In the genomic region with DNA sequence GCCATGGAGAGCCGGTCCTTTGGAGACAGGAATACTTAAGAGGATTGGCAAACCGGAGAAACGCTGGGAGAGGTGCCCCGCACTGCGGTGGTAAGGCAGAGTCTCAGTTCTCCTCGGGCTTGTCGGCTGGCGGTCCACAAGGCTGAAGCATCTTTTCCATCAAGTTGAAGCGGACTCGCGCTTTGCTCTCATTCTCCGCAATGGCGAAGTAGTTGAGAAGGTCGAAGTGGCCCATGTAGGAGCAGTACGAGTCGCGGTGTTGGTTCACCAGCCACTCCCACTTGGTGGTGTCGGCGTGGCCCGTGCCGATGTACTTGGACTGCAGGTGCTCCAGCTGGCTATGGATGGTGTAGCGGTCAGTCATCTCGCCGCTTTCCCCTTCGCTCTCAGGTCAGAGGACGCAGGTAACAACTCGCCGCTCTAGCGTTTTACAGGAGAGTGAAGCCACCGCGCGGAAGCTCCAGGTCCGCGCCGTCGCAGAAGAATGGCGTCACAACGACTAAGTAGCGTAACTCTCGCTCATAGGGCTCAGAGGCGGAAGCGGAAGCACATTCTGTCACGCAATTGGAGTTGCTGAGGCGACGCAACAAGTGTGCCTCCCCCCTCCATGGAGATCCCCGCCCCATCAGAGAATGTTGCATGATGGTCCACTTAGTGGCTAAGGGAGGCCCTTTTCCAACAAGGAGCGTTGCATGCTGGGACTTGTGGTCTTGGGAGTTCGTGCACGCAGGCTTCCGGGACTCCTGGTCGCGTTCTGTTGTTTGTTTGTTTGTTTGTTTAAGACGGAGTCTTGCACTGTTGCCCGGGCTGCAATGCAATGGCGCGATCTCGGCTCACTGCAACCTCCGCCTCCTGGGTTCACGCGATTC, we compare ENCODE assay signal across 1 cellular context.
TF ChIP-seq lines count a peak whose summit lies in the region.

A gene (minus strand): TSS at position 440 of the 869 bp plus-strand sequence. CDS start 76 bp downstream, at position 364.

TF ChIP-seq in K562, 482 proteins besides CTCF, POLR2A, EP300 and RAD21 (continued from another document and continues in another):
- TF ChIP-seq, protein P1, sequence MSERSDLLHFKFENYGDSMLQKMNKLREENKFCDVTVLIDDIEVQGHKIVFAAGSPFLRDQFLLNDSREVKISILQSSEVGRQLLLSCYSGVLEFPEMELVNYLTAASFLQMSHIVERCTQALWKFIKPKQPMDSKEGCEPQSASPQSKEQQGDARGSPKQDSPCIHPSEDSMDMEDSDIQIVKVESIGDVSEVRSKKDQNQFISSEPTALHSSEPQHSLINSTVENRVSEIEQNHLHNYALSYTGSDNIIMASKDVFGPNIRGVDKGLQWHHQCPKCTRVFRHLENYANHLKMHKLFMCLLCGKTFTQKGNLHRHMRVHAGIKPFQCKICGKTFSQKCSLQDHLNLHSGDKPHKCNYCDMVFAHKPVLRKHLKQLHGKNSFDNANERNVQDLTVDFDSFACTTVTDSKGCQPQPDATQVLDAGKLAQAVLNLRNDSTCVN (CRISPR knock-in tag; IDR thresholded peaks at IDR 0.05): no peak
- TF ChIP-seq CHD2 (IDR thresholded peaks at IDR 0.05; ENCODE audit: low read depth, low read length) (0 out of 2 replicates have a peak, but pooled peaks have one; percentile 45), RB1 (IDR thresholded peaks at IDR 0.05; ENCODE audit: low read depth) (peak; percentile 71; the same call in 1 of the 2 replicates), POU5F1 (IDR thresholded peaks at IDR 0.05; ENCODE audit: borderline replicate concordance, low read depth, low read length, partially characterized antibody) (peak; percentile 79), CSDE1 (IDR thresholded peaks at IDR 0.05) (peak in 1 of 2 experiments; percentile 97; a peak in 2 of 4 replicates), ZNF41 (CRISPR knock-in tag; conservative IDR thresholded peaks at IDR 0.05) (no peak), NFIX (CRISPR knock-in tag; IDR thresholded peaks at IDR 0.05; ENCODE audit: low read depth) (no peak), TBP (optimal IDR thresholded peaks at IDR 0.05; ENCODE audit: low read depth, low read length) (peak; percentile 97), ZBTB7A (IDR thresholded peaks at IDR 0.05; ENCODE audit: borderline replicate concordance, control insufficient read depth, low read depth, low read length) (no peak), ZNF3 (CRISPR knock-in tag; IDR thresholded peaks at IDR 0.05) (no peak), IRF2 (CRISPR knock-in tag; IDR thresholded peaks at IDR 0.05) (no peak), SP1 (CRISPR knock-in tag; IDR thresholded peaks at IDR 0.05) (peak; percentile 100), RBM39 (optimal IDR thresholded peaks at IDR 0.05; ENCODE audit: low read depth, low read length) (no peak), ZNF668 (CRISPR knock-in tag; IDR thresholded peaks at IDR 0.05) (no peak), CBX5 (IDR thresholded peaks at IDR 0.05; ENCODE audit: borderline replicate concordance, low read depth) (no peak; the same call in 1 of the 2 replicates), KLF10 (CRISPR knock-in tag; IDR thresholded peaks at IDR 0.05) (no peak), CBX2 (IDR thresholded peaks at IDR 0.05; ENCODE audit: insufficient read depth, low read length, poor library complexity, severe bottlenecking) (no peak), PHF8 (IDR thresholded peaks at IDR 0.05; ENCODE audit: borderline replicate concordance, low read length) (peak; percentile 97), ZNF445 (CRISPR knock-in tag; IDR thresholded peaks at IDR 0.05; ENCODE audit: low read depth) (no peak), RFX7 (CRISPR knock-in tag; IDR thresholded peaks at IDR 0.05) (no peak), ATF7 (IDR thresholded peaks at IDR 0.05) (peak; percentile 95), PHF21A (IDR thresholded peaks at IDR 0.05; ENCODE audit: borderline replicate concordance, low read depth) (no peak), STAG1 (CRISPR knock-in tag; IDR thresholded peaks at IDR 0.05; ENCODE audit: borderline replicate concordance) (no peak), ZBTB8A (IDR thresholded peaks at IDR 0.05; ENCODE audit: partially characterized antibody) (no peak), FIP1L1 (IDR thresholded peaks at IDR 0.05; ENCODE audit: low read depth, low read length, poor library complexity, severe bottlenecking) (no peak), CEBPB (tag; IDR thresholded peaks at IDR 0.05) (peak; percentile 42; the same call in 1 of the 2 replicates)
- TF ChIP-seq, protein P2, sequence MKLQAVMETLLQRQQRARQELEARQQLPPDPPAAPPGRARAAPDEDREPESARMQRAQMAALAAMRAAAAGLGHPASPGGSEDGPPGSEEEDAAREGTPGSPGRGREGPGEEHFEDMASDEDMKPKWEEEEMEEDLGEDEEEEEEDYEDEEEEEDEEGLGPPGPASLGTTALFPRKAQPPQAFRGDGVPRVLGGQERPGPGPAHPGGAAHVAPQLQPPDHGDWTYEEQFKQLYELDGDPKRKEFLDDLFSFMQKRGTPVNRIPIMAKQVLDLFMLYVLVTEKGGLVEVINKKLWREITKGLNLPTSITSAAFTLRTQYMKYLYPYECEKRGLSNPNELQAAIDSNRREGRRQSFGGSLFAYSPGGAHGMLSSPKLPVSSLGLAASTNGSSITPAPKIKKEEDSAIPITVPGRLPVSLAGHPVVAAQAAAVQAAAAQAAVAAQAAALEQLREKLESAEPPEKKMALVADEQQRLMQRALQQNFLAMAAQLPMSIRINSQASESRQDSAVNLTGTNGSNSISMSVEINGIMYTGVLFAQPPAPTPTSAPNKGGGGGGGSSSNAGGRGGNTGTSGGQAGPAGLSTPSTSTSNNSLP (IDR thresholded peaks at IDR 0.05; ENCODE audit: borderline replicate concordance, low read depth, low read length): no peak
- TF ChIP-seq, protein P3, sequence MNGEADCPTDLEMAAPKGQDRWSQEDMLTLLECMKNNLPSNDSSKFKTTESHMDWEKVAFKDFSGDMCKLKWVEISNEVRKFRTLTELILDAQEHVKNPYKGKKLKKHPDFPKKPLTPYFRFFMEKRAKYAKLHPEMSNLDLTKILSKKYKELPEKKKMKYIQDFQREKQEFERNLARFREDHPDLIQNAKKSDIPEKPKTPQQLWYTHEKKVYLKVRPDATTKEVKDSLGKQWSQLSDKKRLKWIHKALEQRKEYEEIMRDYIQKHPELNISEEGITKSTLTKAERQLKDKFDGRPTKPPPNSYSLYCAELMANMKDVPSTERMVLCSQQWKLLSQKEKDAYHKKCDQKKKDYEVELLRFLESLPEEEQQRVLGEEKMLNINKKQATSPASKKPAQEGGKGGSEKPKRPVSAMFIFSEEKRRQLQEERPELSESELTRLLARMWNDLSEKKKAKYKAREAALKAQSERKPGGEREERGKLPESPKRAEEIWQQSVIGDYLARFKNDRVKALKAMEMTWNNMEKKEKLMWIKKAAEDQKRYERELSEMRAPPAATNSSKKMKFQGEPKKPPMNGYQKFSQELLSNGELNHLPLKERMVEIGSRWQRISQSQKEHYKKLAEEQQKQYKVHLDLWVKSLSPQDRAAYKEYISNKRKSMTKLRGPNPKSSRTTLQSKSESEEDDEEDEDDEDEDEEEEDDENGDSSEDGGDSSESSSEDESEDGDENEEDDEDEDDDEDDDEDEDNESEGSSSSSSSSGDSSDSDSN (IDR thresholded peaks at IDR 0.05; ENCODE audit: borderline replicate concordance in 1 of 2, low read depth in 2 of 2, low read length in 2 of 2): no peak
- TF ChIP-seq, protein P4, sequence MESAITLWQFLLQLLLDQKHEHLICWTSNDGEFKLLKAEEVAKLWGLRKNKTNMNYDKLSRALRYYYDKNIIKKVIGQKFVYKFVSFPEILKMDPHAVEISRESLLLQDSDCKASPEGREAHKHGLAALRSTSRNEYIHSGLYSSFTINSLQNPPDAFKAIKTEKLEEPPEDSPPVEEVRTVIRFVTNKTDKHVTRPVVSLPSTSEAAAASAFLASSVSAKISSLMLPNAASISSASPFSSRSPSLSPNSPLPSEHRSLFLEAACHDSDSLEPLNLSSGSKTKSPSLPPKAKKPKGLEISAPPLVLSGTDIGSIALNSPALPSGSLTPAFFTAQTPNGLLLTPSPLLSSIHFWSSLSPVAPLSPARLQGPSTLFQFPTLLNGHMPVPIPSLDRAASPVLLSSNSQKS (CRISPR knock-in tag; IDR thresholded peaks at IDR 0.05): no peak
- TF ChIP-seq, protein P5, sequence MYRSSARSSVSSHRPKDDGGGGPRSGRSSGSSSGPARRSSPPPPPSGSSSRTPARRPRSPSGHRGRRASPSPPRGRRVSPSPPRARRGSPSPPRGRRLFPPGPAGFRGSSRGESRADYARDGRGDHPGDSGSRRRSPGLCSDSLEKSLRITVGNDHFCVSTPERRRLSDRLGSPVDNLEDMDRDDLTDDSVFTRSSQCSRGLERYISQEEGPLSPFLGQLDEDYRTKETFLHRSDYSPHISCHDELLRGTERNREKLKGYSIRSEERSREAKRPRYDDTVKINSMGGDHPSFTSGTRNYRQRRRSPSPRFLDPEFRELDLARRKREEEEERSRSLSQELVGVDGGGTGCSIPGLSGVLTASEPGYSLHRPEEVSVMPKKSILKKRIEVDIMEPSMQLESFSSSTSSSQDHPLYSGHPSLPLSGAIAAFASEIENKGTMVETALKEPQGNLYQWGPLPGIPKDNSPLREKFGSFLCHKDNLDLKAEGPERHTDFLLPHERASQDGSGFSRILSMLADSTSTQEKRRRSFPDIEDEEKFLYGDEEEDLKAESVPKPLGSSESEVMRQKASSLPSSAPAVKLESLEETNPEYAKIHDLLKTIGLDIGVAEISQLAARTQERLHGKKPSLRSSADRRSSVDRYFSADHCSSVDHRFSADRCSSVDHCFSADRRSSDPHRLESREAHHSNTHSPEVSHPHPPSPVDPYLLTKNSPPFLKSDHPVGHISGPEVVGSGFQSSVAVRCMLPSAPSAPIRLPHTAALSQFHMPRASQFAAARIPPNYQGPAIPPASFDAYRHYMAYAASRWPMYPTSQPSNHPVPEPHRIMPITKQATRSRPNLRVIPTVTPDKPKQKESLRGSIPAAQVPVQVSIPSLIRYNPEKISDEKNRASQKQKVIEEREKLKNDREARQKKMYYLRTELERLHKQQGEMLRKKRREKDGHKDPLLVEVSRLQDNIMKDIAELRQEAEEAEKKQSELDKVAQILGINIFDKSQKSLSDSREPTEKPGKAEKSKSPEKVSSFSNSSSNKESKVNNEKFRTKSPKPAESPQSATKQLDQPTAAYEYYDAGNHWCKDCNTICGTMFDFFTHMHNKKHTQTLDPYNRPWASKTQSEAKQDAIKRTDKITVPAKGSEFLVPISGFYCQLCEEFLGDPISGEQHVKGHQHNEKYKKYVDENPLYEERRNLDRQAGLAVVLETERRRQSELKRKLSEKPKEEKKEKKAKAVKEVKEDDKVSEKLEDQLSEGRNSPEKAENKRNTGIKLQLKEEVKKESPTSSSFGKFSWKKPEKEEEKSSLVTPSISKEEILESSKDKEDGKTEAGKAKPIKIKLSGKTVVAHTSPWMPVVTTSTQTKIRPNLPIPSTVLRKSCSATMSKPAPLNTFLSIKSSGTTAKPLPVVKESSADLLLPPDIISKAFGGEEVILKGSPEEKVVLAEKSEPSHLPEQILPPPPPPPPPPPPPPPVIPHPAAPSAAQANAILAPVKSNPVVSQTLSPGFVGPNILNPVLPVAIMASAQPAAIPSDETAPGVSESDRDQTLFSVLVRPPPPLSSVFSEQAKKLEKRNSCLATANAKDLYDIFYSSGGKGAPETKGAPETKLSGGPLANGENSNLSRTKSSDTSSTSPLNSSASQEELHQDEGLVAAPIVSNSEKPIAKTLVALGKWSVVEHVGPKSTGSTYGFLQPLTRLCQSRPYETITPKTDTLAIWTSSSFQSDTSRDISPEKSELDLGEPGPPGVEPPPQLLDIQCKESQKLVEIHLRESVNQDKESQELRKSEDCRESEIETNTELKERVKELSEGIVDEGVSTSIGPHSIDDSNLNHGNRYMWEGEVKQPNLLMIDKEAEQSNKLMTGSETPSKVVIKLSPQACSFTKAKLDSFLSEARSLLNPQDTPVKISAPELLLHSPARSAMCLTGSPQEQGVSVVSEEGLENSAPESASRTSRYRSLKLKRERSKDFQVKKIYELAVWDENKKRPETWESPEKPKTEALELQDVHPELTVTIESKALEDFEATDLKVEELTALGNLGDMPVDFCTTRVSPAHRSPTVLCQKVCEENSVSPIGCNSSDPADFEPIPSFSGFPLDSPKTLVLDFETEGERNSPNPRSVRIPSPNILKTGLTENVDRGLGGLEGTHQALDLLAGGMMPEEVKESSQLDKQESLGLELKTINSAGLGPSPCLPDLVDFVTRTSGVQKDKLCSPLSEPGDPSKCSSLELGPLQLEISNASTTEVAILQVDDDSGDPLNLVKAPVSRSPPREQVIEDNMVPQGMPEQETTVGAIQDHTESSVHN (IDR thresholded peaks at IDR 0.05; ENCODE audit: borderline replicate concordance in 1 of 2, low read depth in 1 of 2): no peak
- TF ChIP-seq, protein P6, sequence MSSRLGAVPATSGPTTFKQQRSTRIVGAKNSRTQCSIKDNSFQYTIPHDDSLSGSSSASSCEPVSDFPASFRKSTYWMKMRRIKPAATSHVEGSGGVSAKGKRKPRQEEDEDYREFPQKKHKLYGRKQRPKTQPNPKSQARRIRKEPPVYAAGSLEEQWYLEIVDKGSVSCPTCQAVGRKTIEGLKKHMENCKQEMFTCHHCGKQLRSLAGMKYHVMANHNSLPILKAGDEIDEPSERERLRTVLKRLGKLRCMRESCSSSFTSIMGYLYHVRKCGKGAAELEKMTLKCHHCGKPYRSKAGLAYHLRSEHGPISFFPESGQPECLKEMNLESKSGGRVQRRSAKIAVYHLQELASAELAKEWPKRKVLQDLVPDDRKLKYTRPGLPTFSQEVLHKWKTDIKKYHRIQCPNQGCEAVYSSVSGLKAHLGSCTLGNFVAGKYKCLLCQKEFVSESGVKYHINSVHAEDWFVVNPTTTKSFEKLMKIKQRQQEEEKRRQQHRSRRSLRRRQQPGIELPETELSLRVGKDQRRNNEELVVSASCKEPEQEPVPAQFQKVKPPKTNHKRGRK (tag; IDR thresholded peaks at IDR 0.05): no peak
- TF ChIP-seq, protein P7, sequence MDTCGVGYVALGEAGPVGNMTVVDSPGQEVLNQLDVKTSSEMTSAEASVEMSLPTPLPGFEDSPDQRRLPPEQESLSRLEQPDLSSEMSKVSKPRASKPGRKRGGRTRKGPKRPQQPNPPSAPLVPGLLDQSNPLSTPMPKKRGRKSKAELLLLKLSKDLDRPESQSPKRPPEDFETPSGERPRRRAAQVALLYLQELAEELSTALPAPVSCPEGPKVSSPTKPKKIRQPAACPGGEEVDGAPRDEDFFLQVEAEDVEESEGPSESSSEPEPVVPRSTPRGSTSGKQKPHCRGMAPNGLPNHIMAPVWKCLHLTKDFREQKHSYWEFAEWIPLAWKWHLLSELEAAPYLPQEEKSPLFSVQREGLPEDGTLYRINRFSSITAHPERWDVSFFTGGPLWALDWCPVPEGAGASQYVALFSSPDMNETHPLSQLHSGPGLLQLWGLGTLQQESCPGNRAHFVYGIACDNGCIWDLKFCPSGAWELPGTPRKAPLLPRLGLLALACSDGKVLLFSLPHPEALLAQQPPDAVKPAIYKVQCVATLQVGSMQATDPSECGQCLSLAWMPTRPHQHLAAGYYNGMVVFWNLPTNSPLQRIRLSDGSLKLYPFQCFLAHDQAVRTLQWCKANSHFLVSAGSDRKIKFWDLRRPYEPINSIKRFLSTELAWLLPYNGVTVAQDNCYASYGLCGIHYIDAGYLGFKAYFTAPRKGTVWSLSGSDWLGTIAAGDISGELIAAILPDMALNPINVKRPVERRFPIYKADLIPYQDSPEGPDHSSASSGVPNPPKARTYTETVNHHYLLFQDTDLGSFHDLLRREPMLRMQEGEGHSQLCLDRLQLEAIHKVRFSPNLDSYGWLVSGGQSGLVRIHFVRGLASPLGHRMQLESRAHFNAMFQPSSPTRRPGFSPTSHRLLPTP (IDR thresholded peaks at IDR 0.05; ENCODE audit: borderline replicate concordance, extremely low read depth, insufficient read length): no peak
